ENCODE assay signal across 23 cellular contexts in genomic region chr10:26472440-26472778, GRCh38. TPM values are rescaled to one million over a fixed set of nuclear protein-coding genes. Genes with fewer than 3 reads are reported as not detected.
A peak's percentile ranks its signal among the peaks of the same experiment; 100 is the strongest.
DNase-seq lines count a peak whose midpoint lies in the region; ATAC-seq, FAIRE-seq and TF ChIP-seq lines count a peak whose summit lies in the region.
"Had no signal": no experiment of that assay in that cellular context is flagged by ENCODE, and none has a peak within 500 bp of the region (broad histone marks: within the 10 kb centered on the region; RNA-seq: fewer than 3 reads in every experiment).

No MANE protein-coding gene starts in this region.

- H3K9ac ChIP-seq in Karpas-422 (ENCODE audit: low read length) (no peak overlapping the region), K562 (ENCODE audit: insufficient read depth in 1 of 2, low read depth in 2 of 2, low read length in 2 of 2) (no peak overlapping the region)

- H3K9me2 ChIP-seq in Karpas-422 (replicated peaks; ENCODE audit: insufficient read depth, low read length): no peaks in the 10 kb centered on the region

- no peaks in the 10 kb centered on the region for H3K36me3 ChIP-seq in Karpas-422 (ENCODE audit: insufficient read depth, low read length)
- no peaks in the 10 kb centered on the region for H3K36me3 ChIP-seq in K562 (ENCODE audit: control insufficient read depth, insufficient read depth, low read length)
- H3K36me3 ChIP-seq: cardiac muscle cell, uterus had no signal

- H2AFZ ChIP-seq in Karpas-422 (ENCODE audit: low read length): no peak overlapping the region
- H2AFZ ChIP-seq in K562 (ENCODE audit: low read depth, low read length): no peak overlapping the region

- H3K36me3 Mint-ChIP-seq in activated T-cell treated with anti-CD3 and anti-CD28 coated beads, Interleukin-2, amount 50 U/mL, for 72 hours (ENCODE audit: insufficient read depth in 2 of 2): peaks cover 2 to 4% of the 10 kb centered on the region in 2 donors
- H3K36me3 Mint-ChIP-seq in activated T-cell treated with anti-CD3 and anti-CD28 coated beads, Interleukin-2, amount 50 U/mL, for 4 hours (ENCODE audit: insufficient read depth): peaks cover 15% of the 10 kb centered on the region
- peaks cover 31 to 40% of the 10 kb centered on the region in 2 donors for H3K36me3 Mint-ChIP-seq in stimulated activated naive B cell treated with anti-CD40 and anti-IgM and Interleukin-4, amounts not matched to agents 10 μg/mL and 1 μg/mL and 100 μg/mL, for 72 hours

- in situ Hi-C loops in K562 (cut with MboI): no loop called here

- H3K4me1 ChIP-seq in Karpas-422 (ENCODE audit: low read length) (peaks cover 55% of the 10 kb centered on the region), K562 (replicated peaks in 1 of 2; ENCODE audit: control insufficient read depth in 2 of 2, insufficient read depth in 2 of 2, low read length in 2 of 2) (no peaks in the 10 kb centered on the region)
- H3K4me1 ChIP-seq: psoas muscle, uterus had no signal

- H3K27me3 ChIP-seq in Karpas-422 (ENCODE audit: low read length) (no peaks in the 10 kb centered on the region), K562 (ENCODE audit: control insufficient read depth in 2 of 2, insufficient read depth in 2 of 2, low read length in 2 of 2) (no peaks in the 10 kb centered on the region)
- H3K27me3 ChIP-seq: uterus had no signal

- no peak for FAIRE-seq in K562 (lab: Jason Lieb, UNC)
- FAIRE-seq: small intestine had no signal

- BruUV-seq in K562 (replicated peaks; lab: Mats Ljungman, UMichigan): no TSS peak

- peaks cover 3% of the 10 kb centered on the region for H3K9me1 ChIP-seq in K562 (ENCODE audit: control insufficient read depth, insufficient read depth, low read length)

- TF ChIP-seq EP300 in K562 (IDR thresholded peaks at IDR 0.05; ENCODE audit: low read length): no peak

- H4K20me1 ChIP-seq in Karpas-422 (ENCODE audit: insufficient read depth, low read depth, low read length): no peaks in the 10 kb centered on the region
- no peaks in the 10 kb centered on the region for H4K20me1 ChIP-seq in K562 (replicated peaks; ENCODE audit: control insufficient read depth, insufficient read depth, low read length)

- no peak overlapping the region for H3K4me3 Mint-ChIP-seq in activated T-cell treated with anti-CD3 and anti-CD28 coated beads, Interleukin-2, amount 50 U/mL, for 72 hours
- H3K4me3 Mint-ChIP-seq in activated T-cell treated with anti-CD3 and anti-CD28 coated beads, Interleukin-2, amount 50 U/mL, for 4 hours: no peak overlapping the region
- H3K4me3 Mint-ChIP-seq in stimulated activated naive B cell treated with anti-CD40 and anti-IgM and Interleukin-4, amounts not matched to agents 10 μg/mL and 1 μg/mL and 100 μg/mL, for 72 hours: no peak overlapping the region
- H3K4me3 Mint-ChIP-seq: neural crest cell had no signal

- POLR2A ChIA-PET in K562 (lab: Yijun Ruan, JAX): no interaction called here

- H3K27ac ChIP-seq in Karpas-422 (ENCODE audit: low read length): peak overlapping the region; percentile 32
- no peak overlapping the region for H3K27ac ChIP-seq in K562 (ENCODE audit: extremely low read depth, low read depth, low read length)
- H3K27ac ChIP-seq: cardiac muscle cell, psoas muscle, uterus had no signal

- peaks cover 95% of the 10 kb centered on the region for H3K79me2 ChIP-seq in Karpas-422 (ENCODE audit: low read length)
- no peaks in the 10 kb centered on the region for H3K79me2 ChIP-seq in K562 (ENCODE audit: control insufficient read depth, insufficient read depth, low read length)

- H3K9me3 ChIP-seq in Karpas-422 (ENCODE audit: low read length): no peaks in the 10 kb centered on the region
- H3K9me3 ChIP-seq in K562 (replicated peaks; ENCODE audit: control insufficient read depth, insufficient read depth, low read depth, low read length): no peaks in the 10 kb centered on the region
- H3K9me3 ChIP-seq: psoas muscle, uterus had no signal

- no peak for ATAC-seq in activated T-cell treated with anti-CD3 and anti-CD28 coated beads, Interleukin-2, amount 50 U/mL, for 72 hours (replicated peaks in 1 of 2)
- ATAC-seq in activated T-cell treated with anti-CD3 and anti-CD28 coated beads, Interleukin-2, amount 50 U/mL, for 4 hours: no peak
- ATAC-seq in K562 (no peak), HG02870 (IDR thresholded peaks at IDR 0.05; ENCODE audit: unreplicated experiment) (no peak), HG03442 (IDR thresholded peaks at IDR 0.05; ENCODE audit: unreplicated experiment) (no peak)
- ATAC-seq in stimulated activated naive B cell treated with anti-CD40 and anti-IgM and Interleukin-4, amounts not matched to agents 10 μg/mL and 1 μg/mL and 100 μg/mL, for 72 hours (replicated peaks): no peak
- ATAC-seq: psoas muscle had no signal

- TF ChIP-seq RAD21 in K562 (CRISPR knock-in tag; conservative IDR thresholded peaks at IDR 0.05 in 1 of 2, IDR thresholded peaks at IDR 0.05 in 1 of 2): no peak

- no peak for TF ChIP-seq CTCF in K562 (IDR thresholded peaks at IDR 0.05 in 2 of 3, conservative IDR thresholded peaks at IDR 0.05 in 1 of 3; ENCODE audit: insufficient read depth in 2 of 3, low read depth in 1 of 3, low read length in 3 of 3)

- no peak for DNase-seq in activated T-cell treated with anti-CD3 and anti-CD28 coated beads, Interleukin-2, amount 50 U/mL, for 72 hours
- no peak for DNase-seq in activated T-cell treated with anti-CD3 and anti-CD28 coated beads, Interleukin-2, amount 50 U/mL, for 4 hours
- DNase-seq in Karpas-422: no peak
- DNase-seq in K562 (ENCODE audit: extremely low read depth in 1 of 4, low spot score in 3 of 4): no peak
- DNase-seq in stimulated activated naive B cell treated with anti-CD40 and anti-IgM and Interleukin-4, amounts not matched to agents 10 μg/mL and 1 μg/mL and 100 μg/mL, for 72 hours: no peak
- DNase-seq in GM03348 (ENCODE audit: low spot score): no peak
- DNase-seq: activated CD4-positive, alpha-beta T cell treated with anti-CD3 and anti-CD28 coated beads, Interleukin-2, amount 50 U/mL, for 1 hour; DMS79; GOT3; NCI-H1092 treated with DMSO at 0.1 percent for 48 hours; NCI-H2107; NCI-H510A treated with DMSO at 0.1 percent for 48 hours; psoas muscle; small intestine; stimulated activated CD4-positive, alpha-beta T cell treated with anti-CD3 and anti-CD28 coated beads, Interleukin-2, amount 100 ng/mL, for 48 hours; SW 1271; uterus had no signal

- H3K27me3 Mint-ChIP-seq in activated T-cell treated with anti-CD3 and anti-CD28 coated beads, Interleukin-2, amount 50 U/mL, for 72 hours (ENCODE audit: low read depth): no peaks in the 10 kb centered on the region
- H3K27me3 Mint-ChIP-seq in activated T-cell treated with anti-CD3 and anti-CD28 coated beads, Interleukin-2, amount 50 U/mL, for 4 hours (ENCODE audit: low read depth): no peaks in the 10 kb centered on the region
- no peaks in the 10 kb centered on the region for H3K27me3 Mint-ChIP-seq in stimulated activated naive B cell treated with anti-CD40 and anti-IgM and Interleukin-4, amounts not matched to agents 10 μg/mL and 1 μg/mL and 100 μg/mL, for 72 hours

- 4% methylated on average over 5 of the region's 5 CpGs for WGBS in K562 (ENCODE audit: insufficient coverage, low coverage, missing lambda C conversion rate)

- no peak for TF ChIP-seq POLR2A in K562 (conservative IDR thresholded peaks at IDR 0.05)

- no peaks in the 10 kb centered on the region for H3K9me3 Mint-ChIP-seq in activated T-cell treated with anti-CD3 and anti-CD28 coated beads, Interleukin-2, amount 50 U/mL, for 72 hours
- no peaks in the 10 kb centered on the region for H3K9me3 Mint-ChIP-seq in activated T-cell treated with anti-CD3 and anti-CD28 coated beads, Interleukin-2, amount 50 U/mL, for 4 hours
- H3K9me3 Mint-ChIP-seq in stimulated activated naive B cell treated with anti-CD40 and anti-IgM and Interleukin-4, amounts not matched to agents 10 μg/mL and 1 μg/mL and 100 μg/mL, for 72 hours: peaks cover 0 to 4% of the 10 kb centered on the region in 2 donors
- H3K9me3 Mint-ChIP-seq: neural crest cell had no signal

- intact Hi-C loops in K562 (cut with micrococcal nuclease): no loop called here

- no peak overlapping the region for H3K4me3 ChIP-seq in Karpas-422 (ENCODE audit: low read length)
- H3K4me3 ChIP-seq in K562: no peak overlapping the region
- H3K4me3 ChIP-seq: cardiac muscle cell, psoas muscle, uterus had no signal

- CTCF ChIA-PET in K562 (lab: Yijun Ruan, JAX; ENCODE audit: low intra/inter-chr PET ratio): no interaction called here

- H3K4me2 ChIP-seq in Karpas-422 (ENCODE audit: low read depth, low read length, poor library complexity, severe bottlenecking) (no peak overlapping the region), K562 (ENCODE audit: insufficient read depth, low read length) (no peak overlapping the region)

- H3K27ac Mint-ChIP-seq in activated T-cell treated with anti-CD3 and anti-CD28 coated beads, Interleukin-2, amount 50 U/mL, for 72 hours: peak overlapping the region; percentile 13
- peak overlapping the region; percentile 83 for H3K27ac Mint-ChIP-seq in stimulated activated naive B cell treated with anti-CD40 and anti-IgM and Interleukin-4, amounts not matched to agents 10 μg/mL and 1 μg/mL and 100 μg/mL, for 72 hours

- peaks cover 92% of the 10 kb centered on the region for H3K4me1 Mint-ChIP-seq in activated T-cell treated with anti-CD3 and anti-CD28 coated beads, Interleukin-2, amount 50 U/mL, for 72 hours (ENCODE audit: low read depth)
- peaks cover 86% of the 10 kb centered on the region for H3K4me1 Mint-ChIP-seq in activated T-cell treated with anti-CD3 and anti-CD28 coated beads, Interleukin-2, amount 50 U/mL, for 4 hours (ENCODE audit: low read depth)
- H3K4me1 Mint-ChIP-seq in stimulated activated naive B cell treated with anti-CD40 and anti-IgM and Interleukin-4, amounts not matched to agents 10 μg/mL and 1 μg/mL and 100 μg/mL, for 72 hours: peaks cover 45 to 84% of the 10 kb centered on the region in 2 donors
- H3K4me1 Mint-ChIP-seq: neural crest cell had no signal

RNA-seq across cellular contexts. Expression of gene APBB1IP, which starts 34.3 kb away (rescaled TPM):
- 10 to 100 TPM; 44.1 to 49.7 TPM for total RNA-seq in activated T-cell treated with anti-CD3 and anti-CD28 coated beads, Interleukin-2, amount 50 U/mL, for 72 hours
- total RNA-seq in activated T-cell treated with anti-CD3 and anti-CD28 coated beads, Interleukin-2, amount 50 U/mL, for 4 hours: 10 to 100 TPM; 40.6 to 44.8 (median 41.8) TPM
- total RNA-seq in Karpas-422 (2014; rRNA removed; shearing (Covaris generic); ENCODE audit: low replicate concordance): 22.7 and 34.7 TPM in 2 replicates
- total RNA-seq in K562 (2011; cell fraction: chromatin; rRNA removed; ENCODE audit: low replicate concordance): not detected in 2 replicates
- not detected in 2 replicates for total RNA-seq in K562 (2011; cell fraction: nucleolus; rRNA removed)
- total RNA-seq in K562 (2011; cell fraction: nucleoplasm; rRNA removed): not detected in 2 replicates
- total RNA-seq in K562 (2014; rRNA removed) (0.09 TPM in 1 of 2 replicates, not detected in the other), K562 (2014; rRNA removed; fragmentation: Illumina TruSeq; extraction: Trizol) (not detected in 2 replicates), K562 (2015; rRNA removed; fragmentation: Illumina TruSeq; extraction: Trizol) (0.04 TPM in 1 of 2 replicates, not detected in the other), K562 (2021) (0.11 and 0.22 TPM in 2 replicates)
- polyA plus RNA-seq in K562 (2011; rRNA removed) (0.06 TPM in 1 of 2 replicates, not detected in the other), K562 (2014; fragmentation: Illumina TruSeq; extraction: Trizol) (0.06 TPM in 1 of 2 replicates, not detected in the other), K562 (2014; fragmentation: Nextera tagmentation; extraction: Ambion mirVana) (not detected), K562 (2014; rRNA removed) (0.03 TPM in 1 of 2 replicates, not detected in the other)
- not detected in 2 replicates for polyA plus RNA-seq in K562 (2011; cell fraction: cytosol; rRNA removed)
- polyA plus RNA-seq in K562 (2011; cell fraction: nucleus; rRNA removed): not detected in 2 replicates
- 0.03 and 0.12 TPM in 2 replicates for polyA plus RNA-seq in K562 (2012)
- polyA minus RNA-seq in K562 (2011; rRNA and poly(A)+ RNA removed): not detected in 2 replicates
- polyA minus RNA-seq in K562 (2011; cell fraction: cytosol; rRNA and poly(A)+ RNA removed): not detected in 2 replicates
- not detected in 2 replicates for polyA minus RNA-seq in K562 (2011; cell fraction: nucleus; rRNA and poly(A)+ RNA removed)
- total RNA-seq: A673, cardiac muscle cell, HT1080, neural crest cell had no signal
- polyA plus RNA-seq: cardiac muscle cell had no signal

Comparison
In these comparisons a context has a peak if more than half of its experiments do, and no peak if none do; other contexts are left out.
1. RNA of gene APBB1IP, which starts 34.3 kb away (total RNA-seq): 44.1 to 49.7 TPM in activated T-cell treated with anti-CD3 and anti-CD28 coated beads, Interleukin-2, amount 50 U/mL, for 72 hours, 40.6 to 44.8 TPM in activated T-cell treated with anti-CD3 and anti-CD28 coated beads, Interleukin-2, amount 50 U/mL, for 4 hours and 22.7 to 34.7 TPM in Karpas-422; 0.04 to 0.22 TPM in K562; every median in the first group is over 10 times any median in the second.